18 cellular contexts compared by ENCODE assay signal in genomic region chr5:133252133-133252480, GRCh38.
A peak's percentile ranks its signal among the peaks of the same experiment; 100 is the strongest.
DNase-seq lines count a peak whose midpoint lies in the region; ATAC-seq, FAIRE-seq and TF ChIP-seq lines count a peak whose summit lies in the region.
"Had no signal": no experiment of that assay in that cellular context is flagged by ENCODE, and none has a peak within 500 bp of the region (broad histone marks: within the 10 kb centered on the region; RNA-seq: fewer than 3 reads in every experiment).

No MANE protein-coding gene starts in this region.

- TF ChIP-seq EP300 in HepG2 (IDR thresholded peaks at IDR 0.05; ENCODE audit: low read depth in 2 of 2, low read length in 2 of 2), result no peak
- TF ChIP-seq EP300 in HepG2 (CRISPR knock-in tag; IDR thresholded peaks at IDR 0.05; ENCODE audit: borderline replicate concordance), result no peak

- H3K27me3 ChIP-seq in HepG2 (ENCODE audit: control insufficient read depth in 1 of 2, insufficient read depth in 2 of 2, low read length in 2 of 2), result no peaks in the 10 kb centered on the region
- H3K27me3 ChIP-seq in right lobe of liver, result no peaks in the 10 kb centered on the region
- H3K27me3 ChIP-seq in PC-3 (ENCODE audit: low read length), result no peaks in the 10 kb centered on the region
- H3K27me3 ChIP-seq in smooth muscle cell (ENCODE audit: low read depth), result peaks cover 5% of the 10 kb centered on the region

- no peak for TF ChIP-seq RAD21 in HepG2 (CRISPR knock-in tag; IDR thresholded peaks at IDR 0.05)

- peak in 1 of 2 experiments; percentile 55; a peak in 1 of 4 replicates for TF ChIP-seq POLR2A in HepG2 (IDR thresholded peaks at IDR 0.05; ENCODE audit: insufficient read depth in 1 of 2, low read depth in 2 of 2, low read length in 2 of 2)
- no peak for TF ChIP-seq POLR2A in right lobe of liver (IDR thresholded peaks at IDR 0.05)

- CTCF ChIA-PET in HepG2 (lab: Yijun Ruan, JAX; ENCODE audit: low intra/inter-chr PET ratio, low total read pairs), result no interaction called here
- CTCF ChIA-PET in RWPE1 (lab: Yijun Ruan, JAX), result no interaction called here
- CTCF ChIA-PET in PC-3 (lab: Charles Lee), result no interaction called here

- peak overlapping the region; percentile 94 for H3K4me2 ChIP-seq in HepG2 (ENCODE audit: low read depth, low read length)
- H3K4me2 ChIP-seq in PC-3 (ENCODE audit: low read length), result no peak overlapping the region
- no peak overlapping the region for H3K4me2 ChIP-seq in smooth muscle cell

- H4K20me1 ChIP-seq in HepG2 (ENCODE audit: insufficient read depth, low read length) (no peaks in the 10 kb centered on the region), PC-3 (ENCODE audit: low read length) (no peaks in the 10 kb centered on the region), smooth muscle cell (ENCODE audit: low read depth) (no peaks in the 10 kb centered on the region)

- peak overlapping the region; percentile 69 for H3K9ac ChIP-seq in HepG2 (ENCODE audit: insufficient read depth, low read depth, low read length)
- no peak overlapping the region for H3K9ac ChIP-seq in PC-3 (ENCODE audit: low read length)
- H3K9ac ChIP-seq in smooth muscle cell (ENCODE audit: low read depth), result no peak overlapping the region

- H3K79me2 ChIP-seq in HepG2 (ENCODE audit: insufficient read depth, low read length) (no peaks in the 10 kb centered on the region), PC-3 (ENCODE audit: low read length) (no peaks in the 10 kb centered on the region), smooth muscle cell (ENCODE audit: low read depth) (no peaks in the 10 kb centered on the region)

- H2AFZ ChIP-seq in HepG2 (ENCODE audit: low read length) (peak overlapping the region; percentile 61), PC-3 (ENCODE audit: low read length) (no peak overlapping the region), smooth muscle cell (ENCODE audit: low read depth) (no peak overlapping the region)

- in situ Hi-C loops in HepG2 (cut with HindIII; ENCODE audit: extremely low pct_ligation_motif_present, low pct_unique_long_range_greater_than_20kb), result loop anchor here (5.0 kb wide), 1 partner anchor 140 kb away; no protein-coding TSS in a partner anchor

- POLR2A ChIA-PET in HepG2 (lab: Yijun Ruan, JAX) (interaction anchor here (0.6 to 1.6 kb wide), 3 partner anchors 12 to 1063 kb away, joined by 3 to 10 read pairs (median 7); no protein-coding TSS in a partner anchor), RWPE1 (lab: Yijun Ruan, JAX; ENCODE audit: low non-redundant PET) (no interaction called here), PC-3 (lab: Charles Lee; ENCODE audit: unreplicated experiment) (no interaction called here)

- BruUV-seq in HepG2 (replicated peaks; lab: Mats Ljungman, UMichigan), result no TSS peak
- BruUV-seq in PC-3 (replicated peaks; lab: Mats Ljungman, UMichigan), result no TSS peak

- peak overlapping the region; percentile 35 to 71 (median 59) for H3K4me3 ChIP-seq in HepG2 (replicated peaks in 1 of 3; ENCODE audit: insufficient read depth in 1 of 3, low read depth in 2 of 3, low read length in 3 of 3)
- no peak overlapping the region for H3K4me3 ChIP-seq in right lobe of liver
- H3K4me3 ChIP-seq in PC-3 (ENCODE audit: low read length), result no peak overlapping the region
- H3K4me3 ChIP-seq in smooth muscle cell, result no peak overlapping the region

- H3K9me3 ChIP-seq in HepG2 (ENCODE audit: low read length), result no peaks in the 10 kb centered on the region
- no peaks in the 10 kb centered on the region for H3K9me3 ChIP-seq in right lobe of liver
- H3K9me3 ChIP-seq in PC-3 (ENCODE audit: low read length), result no peaks in the 10 kb centered on the region
- no peaks in the 10 kb centered on the region for H3K9me3 ChIP-seq in smooth muscle cell (replicated peaks; ENCODE audit: low read depth)

- H3K27ac ChIP-seq in HepG2 (ENCODE audit: extremely low read length, insufficient read depth, low read length) (peak overlapping the region; percentile 78), right lobe of liver (no peak overlapping the region), RWPE1 (peak overlapping the region; percentile 42), PC-3 (ENCODE audit: low read length) (no peak overlapping the region), smooth muscle cell (ENCODE audit: low read depth) (no peak overlapping the region)

- H3K4me1 ChIP-seq in HepG2 (ENCODE audit: insufficient read depth, low read length) (peaks cover 59% of the 10 kb centered on the region), right lobe of liver (no peaks in the 10 kb centered on the region), PC-3 (ENCODE audit: insufficient read depth, low read length) (peaks cover 15% of the 10 kb centered on the region; the same call in 1 of the 2 replicates), smooth muscle cell (ENCODE audit: low read depth) (no peaks in the 10 kb centered on the region)

- FAIRE-seq in HepG2 (lab: Jason Lieb, UNC), result peak; percentile 43
- FAIRE-seq: A204.1, GM12892, GM19239 had no signal

- WGBS in HepG2 (ENCODE audit: low lambda C conversion rate), result 0% methylated on average over 4 of the region's 6 CpGs
- 60% methylated on average over 5 of the region's 6 CpGs for WGBS in right lobe of liver (ENCODE audit: insufficient coverage, low coverage, low lambda C conversion rate, missing lambda C conversion rate)
- 45% methylated on average over 6 of the region's 6 CpGs for WGBS in smooth muscle cell (ENCODE audit: low lambda C conversion rate)

- DNase-seq in HepG2 (ENCODE audit: low spot score), result no peak
- DNase-seq in right lobe of liver, result no peak
- DNase-seq in RWPE1 (ENCODE audit: low spot score), result no peak
- peak; percentile 57 for DNase-seq in iPS-NIHi11 (ENCODE audit: low spot score)
- DNase-seq in cerebellar nuclear complex (lab: John Stamatoyannopoulos, UW), result no peak
- DNase-seq in PC-3, result no peak
- DNase-seq in NCI-H748 treated with DMSO at 0.1 percent for 48 hours (lab: John Stamatoyannopoulos, UW), result no peak
- no peak for DNase-seq in smooth muscle cell (lab: John Stamatoyannopoulos, UW; ENCODE audit: unreplicated experiment)
- DNase-seq: GDM1, GOT3, Karpas-422, NCI-H2029, NCI-H2227 treated with DMSO at 0.1 percent for 48 hours, NCI-H526 treated with DMSO at 0.1 percent for 48 hours, SIG-M5 had no signal

- intact Hi-C loops in HepG2 (cut with micrococcal nuclease; ENCODE audit: unreplicated experiment) (no loop called here), right lobe of liver (cut with DNase I) (no loop called here), PC-3 (cut with micrococcal nuclease) (no loop called here)

- H3K9me2 ChIP-seq in PC-3 (replicated peaks; ENCODE audit: low read length), result no peaks in the 10 kb centered on the region

- peak; percentile 52 for ATAC-seq in HepG2
- ATAC-seq in right lobe of liver, result no peak
- no peak for ATAC-seq in PC-3

- H3K36me3 ChIP-seq in HepG2 (replicated peaks in 1 of 2; ENCODE audit: control insufficient read depth in 1 of 2, insufficient read depth in 2 of 2, low read length in 2 of 2) (no peaks in the 10 kb centered on the region), right lobe of liver (no peaks in the 10 kb centered on the region), PC-3 (ENCODE audit: low read depth, low read length) (no peaks in the 10 kb centered on the region), smooth muscle cell (ENCODE audit: low read depth) (no peaks in the 10 kb centered on the region)

- 0 out of 2 replicates have a peak, but pooled peaks have one; percentile 1 for TF ChIP-seq CTCF in HepG2 (CRISPR knock-in tag; IDR thresholded peaks at IDR 0.05)
- TF ChIP-seq CTCF in right lobe of liver (IDR thresholded peaks at IDR 0.05), result no peak
- no peak for TF ChIP-seq CTCF in RWPE1 (conservative IDR thresholded peaks at IDR 0.05; ENCODE audit: low read depth)
- TF ChIP-seq CTCF in PC-3 (conservative IDR thresholded peaks at IDR 0.05; ENCODE audit: low read depth, low read length), result no peak
- TF ChIP-seq CTCF in smooth muscle cell (IDR thresholded peaks at IDR 0.05; ENCODE audit: borderline replicate concordance, insufficient read depth, poor library complexity, severe bottlenecking), result no peak

- H3F3A ChIP-seq in PC-3 (ENCODE audit: low read length, unreplicated experiment) (no peaks in the 10 kb centered on the region), smooth muscle cell (ENCODE audit: low read depth) (no peaks in the 10 kb centered on the region)

TF ChIP-seq in HepG2, 621 proteins besides CTCF, POLR2A, EP300 and RAD21 (continues in another document):
- TF ChIP-seq, protein P1, sequence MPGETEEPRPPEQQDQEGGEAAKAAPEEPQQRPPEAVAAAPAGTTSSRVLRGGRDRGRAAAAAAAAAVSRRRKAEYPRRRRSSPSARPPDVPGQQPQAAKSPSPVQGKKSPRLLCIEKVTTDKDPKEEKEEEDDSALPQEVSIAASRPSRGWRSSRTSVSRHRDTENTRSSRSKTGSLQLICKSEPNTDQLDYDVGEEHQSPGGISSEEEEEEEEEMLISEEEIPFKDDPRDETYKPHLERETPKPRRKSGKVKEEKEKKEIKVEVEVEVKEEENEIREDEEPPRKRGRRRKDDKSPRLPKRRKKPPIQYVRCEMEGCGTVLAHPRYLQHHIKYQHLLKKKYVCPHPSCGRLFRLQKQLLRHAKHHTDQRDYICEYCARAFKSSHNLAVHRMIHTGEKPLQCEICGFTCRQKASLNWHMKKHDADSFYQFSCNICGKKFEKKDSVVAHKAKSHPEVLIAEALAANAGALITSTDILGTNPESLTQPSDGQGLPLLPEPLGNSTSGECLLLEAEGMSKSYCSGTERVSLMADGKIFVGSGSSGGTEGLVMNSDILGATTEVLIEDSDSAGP (CRISPR knock-in tag; IDR thresholded peaks at IDR 0.05; ENCODE audit: borderline replicate concordance), result peak; percentile 26; the same call in 1 of the 2 replicates
- TF ChIP-seq ZNF777 (CRISPR knock-in tag; IDR thresholded peaks at IDR 0.05), result 0 out of 2 replicates have a peak, but pooled peaks have one; percentile 36
- TF ChIP-seq BRCA1 (CRISPR knock-in tag; IDR thresholded peaks at IDR 0.05), result 0 out of 2 replicates have a peak, but pooled peaks have one; percentile 15
- TF ChIP-seq ZNF709 (CRISPR knock-in tag; IDR thresholded peaks at IDR 0.05), result 0 out of 2 replicates have a peak, but pooled peaks have one; percentile 15
- TF ChIP-seq ZZZ3 (CRISPR knock-in tag; IDR thresholded peaks at IDR 0.05; ENCODE audit: borderline replicate concordance), result 0 out of 2 replicates have a peak, but pooled peaks have one; percentile 8
- 0 out of 2 replicates have a peak, but pooled peaks have one; percentile 2 for TF ChIP-seq RBAK (CRISPR knock-in tag; IDR thresholded peaks at IDR 0.05)
- 0 out of 2 replicates have a peak, but pooled peaks have one; percentile 10 for TF ChIP-seq HOXA3 (CRISPR knock-in tag; IDR thresholded peaks at IDR 0.05)
- TF ChIP-seq TOPORS (CRISPR knock-in tag; IDR thresholded peaks at IDR 0.05), result peak; percentile 22; the same call in 1 of the 2 replicates

Comparison
In these comparisons a context has a peak if more than half of its experiments do, and no peak if none do; other contexts are left out.
1. H3K27ac ChIP-seq: peak in HepG2 (single experiment) and RWPE1 (single experiment); none in right lobe of liver (0 of 3), PC-3 (single experiment) and smooth muscle cell (single experiment).
2. H3K4me3 ChIP-seq: peak in HepG2 (3 of 3); none in right lobe of liver (0 of 3), PC-3 (single experiment) and smooth muscle cell (single experiment).